In the genomic region with DNA sequence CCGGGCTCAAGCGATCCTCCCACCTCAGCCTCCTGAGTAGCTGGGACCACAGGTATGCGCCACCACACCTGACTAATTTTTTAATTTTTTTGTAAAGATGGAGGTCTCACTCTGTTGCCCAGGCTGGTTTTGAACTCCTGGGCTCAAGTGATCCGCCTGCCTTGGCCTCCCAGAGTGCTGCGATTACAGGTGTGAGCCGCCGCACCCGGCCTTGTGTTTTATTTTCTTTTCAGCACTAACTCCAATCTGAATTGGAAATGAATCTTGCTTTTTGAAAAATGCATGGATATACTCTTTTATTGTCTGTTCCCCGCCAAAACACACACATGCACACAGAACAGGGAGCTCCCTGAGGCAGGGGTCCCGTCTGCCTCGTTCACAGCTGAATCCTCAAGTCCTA, we compare ENCODE assay signal across 10 cellular contexts. TPM values are rescaled to one million over a fixed set of nuclear protein-coding genes. Genes with fewer than 3 reads are reported as not detected.
DNase-seq lines count a peak whose midpoint lies in the region; ATAC-seq and TF ChIP-seq lines count a peak whose summit lies in the region.
"Had no signal": no experiment of that assay in that cellular context is flagged by ENCODE, and none has a peak within 500 bp of the region (broad histone marks: within the 10 kb centered on the region; RNA-seq: fewer than 3 reads in every experiment).

No MANE protein-coding gene starts in this region.

- H3K27ac Mint-ChIP-seq in stimulated activated naive CD8-positive, alpha-beta T cell treated with anti-CD3 and anti-CD28 coated beads, Interleukin-15, Interleukin-2, amounts not matched to agents 100 ng/mL and 50 ng/mL, for 24 hours: no peak overlapping the region
- H3K27ac Mint-ChIP-seq in T-cell: peak overlapping the region in 1 of 2 donors; percentile 93

- H3K27ac ChIP-seq in SJCRH30: no peak overlapping the region

- no peaks in the 10 kb centered on the region for H3K9me3 ChIP-seq in SJCRH30 (replicated peaks)
- H3K9me3 ChIP-seq: sigmoid colon had no signal

- H3K36me3 Mint-ChIP-seq in stimulated activated naive CD8-positive, alpha-beta T cell treated with anti-CD3 and anti-CD28 coated beads, Interleukin-15, Interleukin-2, amounts not matched to agents 100 ng/mL and 50 ng/mL, for 24 hours (ENCODE audit: low read depth): no peaks in the 10 kb centered on the region
- no peaks in the 10 kb centered on the region for H3K36me3 Mint-ChIP-seq in T-cell

- CTCF ChIA-PET in T-cell (lab: Charles Lee): no interaction called here

- H3K27me3 Mint-ChIP-seq in stimulated activated naive CD8-positive, alpha-beta T cell treated with anti-CD3 and anti-CD28 coated beads, Interleukin-15, Interleukin-2, amounts not matched to agents 100 ng/mL and 50 ng/mL, for 24 hours: no peaks in the 10 kb centered on the region
- H3K27me3 Mint-ChIP-seq in T-cell: no peaks in the 10 kb centered on the region

- intact Hi-C loops in sciatic nerve (cut with DNase I): no loop called here

- no peaks in the 10 kb centered on the region for H3K36me3 ChIP-seq in SJCRH30
- H3K36me3 ChIP-seq: sigmoid colon had no signal

- TF ChIP-seq CTCF in epithelial cell of proximal tubule (conservative IDR thresholded peaks at IDR 0.05; ENCODE audit: low read depth, low read length): no peak

- H3K4me1 Mint-ChIP-seq in stimulated activated naive CD8-positive, alpha-beta T cell treated with anti-CD3 and anti-CD28 coated beads, Interleukin-15, Interleukin-2, amounts not matched to agents 100 ng/mL and 50 ng/mL, for 24 hours (ENCODE audit: low read depth): peaks cover 24% of the 10 kb centered on the region
- peaks cover 20 to 30% (median 27%) of the 10 kb centered on the region in 3 donors for H3K4me1 Mint-ChIP-seq in T-cell

- H3K4me3 Mint-ChIP-seq in stimulated activated naive CD8-positive, alpha-beta T cell treated with anti-CD3 and anti-CD28 coated beads, Interleukin-15, Interleukin-2, amounts not matched to agents 100 ng/mL and 50 ng/mL, for 24 hours: peak overlapping the region; percentile 85
- H3K4me3 Mint-ChIP-seq in T-cell: peak overlapping the region; percentile 85 to 88 (median 87)

- peaks cover 7% of the 10 kb centered on the region; the same call in 1 of the 2 replicates for H3K4me1 ChIP-seq in SJCRH30

- H3K27me3 ChIP-seq in SJCRH30: no peaks in the 10 kb centered on the region
- H3K27me3 ChIP-seq: sigmoid colon had no signal

- H3K4me3 ChIP-seq in epithelial cell of proximal tubule (ENCODE audit: low read depth, low read length): peak overlapping the region; percentile 91
- no peak overlapping the region for H3K4me3 ChIP-seq in SJCRH30

- no peak for ATAC-seq in stimulated activated naive CD8-positive, alpha-beta T cell treated with anti-CD3 and anti-CD28 coated beads, Interleukin-15, Interleukin-2, amounts not matched to agents 100 U/mL and 50 U/mL, for 24 hours
- ATAC-seq in T-cell (replicated peaks in 1 of 4) (no peak), sciatic nerve (no peak)

- DNase-seq in stimulated activated naive CD8-positive, alpha-beta T cell treated with anti-CD3 and anti-CD28 coated beads, Interleukin-15, Interleukin-2, amounts not matched to agents 100 U/mL and 50 U/mL, for 24 hours: no peak
- no peak for DNase-seq in T-cell
- no peak for DNase-seq in epithelial cell of proximal tubule (ENCODE audit: low read depth)
- no peak for DNase-seq in sciatic nerve (ENCODE audit: low spot score)
- no peak for DNase-seq in NCI-H82 (lab: John Stamatoyannopoulos, UW)
- DNase-seq in DMS153 treated with DMSO at 0.1 percent for 48 hours (lab: John Stamatoyannopoulos, UW; ENCODE audit: unreplicated experiment): no peak
- DNase-seq in SJCRH30: no peak
- DNase-seq: sigmoid colon had no signal

- POLR2A ChIA-PET in T-cell (lab: Charles Lee): interaction anchor here in 1 of 2 donors (0.7 kb wide), 1 partner anchor 17 kb away, joined by 3 read pairs; no protein-coding TSS in a partner anchor

- no peaks in the 10 kb centered on the region for H3K9me3 Mint-ChIP-seq in stimulated activated naive CD8-positive, alpha-beta T cell treated with anti-CD3 and anti-CD28 coated beads, Interleukin-15, Interleukin-2, amounts not matched to agents 100 ng/mL and 50 ng/mL, for 24 hours
- no peaks in the 10 kb centered on the region for H3K9me3 Mint-ChIP-seq in T-cell

RNA-seq across cellular contexts. Expression of gene ISOC2, which starts 1.3 kb away (rescaled TPM):
- 10 to 100 TPM in 3 of 5 donors, 1 to 10 TPM in 2; 6.8 to 18.9 (median 14.7) TPM for total RNA-seq in T-cell
- total RNA-seq in epithelial cell of proximal tubule: 58.7 and 71.2 TPM in 2 replicates
- 35.7 TPM for total RNA-seq in sciatic nerve
- 63.2 and 70.8 TPM in 2 replicates for total RNA-seq in SJCRH30 (2014; rRNA removed; shearing (Covaris generic))

RNA-seq across cellular contexts. Expression of gene C19orf85, which starts 1.8 kb away (rescaled TPM):
- total RNA-seq in T-cell (not detected), epithelial cell of proximal tubule (not detected in 2 replicates), sciatic nerve (not detected)
- total RNA-seq in SJCRH30 (2014; rRNA removed; shearing (Covaris generic)): not detected in 2 replicates
- total RNA-seq: sigmoid colon; T-helper 1 cell treated with Interleukin-12 subunit alpha and Interleukin-12 subunit beta and Interleukin-4 antibody, amounts not matched to agents 30 ng/mL and 1 ng/mL, for 36 hours had no signal

RNA-seq across cellular contexts. Expression of gene ZNF628, which starts 13.7 kb away (rescaled TPM):
- 10 to 100 TPM; 14.2 to 24.1 (median 16.2) TPM for total RNA-seq in T-cell
- total RNA-seq in epithelial cell of proximal tubule: 4.2 and 6.2 TPM in 2 replicates
- total RNA-seq in sciatic nerve: 9.0 TPM
- 2.9 and 3.6 TPM in 2 replicates for total RNA-seq in SJCRH30 (2014; rRNA removed; shearing (Covaris generic))

RNA-seq across cellular contexts. Expression of gene SHISA7, which starts 19.6 kb away (rescaled TPM):
- total RNA-seq in T-cell (not detected), epithelial cell of proximal tubule (0.17 TPM in 1 of 2 replicates, not detected in the other), sciatic nerve (9.0 TPM)
- total RNA-seq in SJCRH30 (2014; rRNA removed; shearing (Covaris generic)): not detected in 2 replicates
- total RNA-seq: T-helper 1 cell treated with Interleukin-12 subunit alpha and Interleukin-12 subunit beta and Interleukin-4 antibody, amounts not matched to agents 30 ng/mL and 1 ng/mL, for 36 hours had no signal

RNA-seq across cellular contexts. Expression of gene NAT14, which starts 22.3 kb away (rescaled TPM):
- total RNA-seq in T-cell (10 to 100 TPM in 1 of 5 donors, 1 to 10 TPM in 4; 6.3 to 10.4 (median 8.1) TPM), epithelial cell of proximal tubule (29.0 and 29.2 TPM in 2 replicates), sciatic nerve (11.5 TPM)
- 22.1 and 25.9 TPM in 2 replicates for total RNA-seq in SJCRH30 (2014; rRNA removed; shearing (Covaris generic))
